In genomic region chr11:66616379-66617147, GRCh38 we compare ENCODE assay signal across 1 cellular context.
TF ChIP-seq lines count a peak whose summit lies in the region.

TSS of gene RBM14 (plus strand) at chr11:66616630. CDS start at chr11:66616721, 91 bp downstream.

TF ChIP-seq in HepG2, 621 proteins besides CTCF, POLR2A, EP300 and RAD21 (continued from another document and continues in another):
- TF ChIP-seq ZNF770 (CRISPR knock-in tag; IDR thresholded peaks at IDR 0.05) (0 out of 2 replicates have a peak, but pooled peaks have one; percentile 3), KDM3A (CRISPR knock-in tag; IDR thresholded peaks at IDR 0.05; ENCODE audit: low read depth) (no peak; the same call in 1 of the 2 replicates), ZNF562 (CRISPR knock-in tag; IDR thresholded peaks at IDR 0.05; ENCODE audit: borderline replicate concordance) (no peak), KIAA2018 (CRISPR knock-in tag; IDR thresholded peaks at IDR 0.05; ENCODE audit: borderline replicate concordance) (no peak), ETV6 (CRISPR knock-in tag; conservative IDR thresholded peaks at IDR 0.05) (no peak), ZBTB14 (CRISPR knock-in tag; IDR thresholded peaks at IDR 0.05) (peak; percentile 97), FOXO1 (CRISPR knock-in tag; IDR thresholded peaks at IDR 0.05) (no peak), HNF1A (IDR thresholded peaks at IDR 0.05; ENCODE audit: low read depth) (no peak), HNF1A (CRISPR knock-in tag; IDR thresholded peaks at IDR 0.05; ENCODE audit: borderline replicate concordance) (peak; percentile 66; the same call in 1 of the 2 replicates), AKAP8 (CRISPR knock-in tag; IDR thresholded peaks at IDR 0.05) (peak; percentile 77; the same call in 1 of the 2 replicates), PLRG1 (conservative IDR thresholded peaks at IDR 0.05) (no peak), TFAP4 (IDR thresholded peaks at IDR 0.05; ENCODE audit: borderline replicate concordance, low read depth) (no peak), ZNF574 (CRISPR knock-in tag; IDR thresholded peaks at IDR 0.05) (peak; percentile 62), NCOA2 (CRISPR knock-in tag; IDR thresholded peaks at IDR 0.05) (no peak; the same call in none of the 2 replicates), MEIS1 (CRISPR knock-in tag; IDR thresholded peaks at IDR 0.05; ENCODE audit: borderline replicate concordance) (0 out of 2 replicates have a peak, but pooled peaks have one; percentile 69), ZNF543 (CRISPR knock-in tag; IDR thresholded peaks at IDR 0.05) (peak; percentile 79), ZNF121 (CRISPR knock-in tag; IDR thresholded peaks at IDR 0.05) (no peak), ATF1 (CRISPR knock-in tag; IDR thresholded peaks at IDR 0.05) (peak; percentile 59), ZFP37 (CRISPR knock-in tag; IDR thresholded peaks at IDR 0.05; ENCODE audit: borderline replicate concordance) (0 out of 2 replicates have a peak, but pooled peaks have one; percentile 25), HIVEP1 (CRISPR knock-in tag; IDR thresholded peaks at IDR 0.05) (no peak), TFDP2 (CRISPR knock-in tag; IDR thresholded peaks at IDR 0.05) (peak; percentile 96), RBFOX2 (IDR thresholded peaks at IDR 0.05; ENCODE audit: low read depth, low read length) (peak; percentile 99), MED1 (CRISPR knock-in tag; IDR thresholded peaks at IDR 0.05) (peak; percentile 69), RCOR2 (CRISPR knock-in tag; IDR thresholded peaks at IDR 0.05) (no peak), HDAC1 (CRISPR knock-in tag; IDR thresholded peaks at IDR 0.05) (peak; percentile 77), ZNF652 (CRISPR knock-in tag; IDR thresholded peaks at IDR 0.05; ENCODE audit: borderline replicate concordance, low read depth) (no peak; the same call in 1 of the 2 replicates), ZNF713 (CRISPR knock-in tag; IDR thresholded peaks at IDR 0.05) (no peak), HOXA5 (CRISPR knock-in tag; IDR thresholded peaks at IDR 0.05) (peak; percentile 44), AFF4 (CRISPR knock-in tag; IDR thresholded peaks at IDR 0.05) (no peak), ZNF44 (CRISPR knock-in tag; IDR thresholded peaks at IDR 0.05) (0 out of 2 replicates have a peak, but pooled peaks have one; percentile 22), BORCS8-MEF2B (CRISPR knock-in tag; IDR thresholded peaks at IDR 0.05) (peak; percentile 60), PHF8 (CRISPR knock-in tag; IDR thresholded peaks at IDR 0.05) (peak; percentile 92)
